Comparison of ENCODE assay signal across 8 cellular contexts in the genomic region with DNA sequence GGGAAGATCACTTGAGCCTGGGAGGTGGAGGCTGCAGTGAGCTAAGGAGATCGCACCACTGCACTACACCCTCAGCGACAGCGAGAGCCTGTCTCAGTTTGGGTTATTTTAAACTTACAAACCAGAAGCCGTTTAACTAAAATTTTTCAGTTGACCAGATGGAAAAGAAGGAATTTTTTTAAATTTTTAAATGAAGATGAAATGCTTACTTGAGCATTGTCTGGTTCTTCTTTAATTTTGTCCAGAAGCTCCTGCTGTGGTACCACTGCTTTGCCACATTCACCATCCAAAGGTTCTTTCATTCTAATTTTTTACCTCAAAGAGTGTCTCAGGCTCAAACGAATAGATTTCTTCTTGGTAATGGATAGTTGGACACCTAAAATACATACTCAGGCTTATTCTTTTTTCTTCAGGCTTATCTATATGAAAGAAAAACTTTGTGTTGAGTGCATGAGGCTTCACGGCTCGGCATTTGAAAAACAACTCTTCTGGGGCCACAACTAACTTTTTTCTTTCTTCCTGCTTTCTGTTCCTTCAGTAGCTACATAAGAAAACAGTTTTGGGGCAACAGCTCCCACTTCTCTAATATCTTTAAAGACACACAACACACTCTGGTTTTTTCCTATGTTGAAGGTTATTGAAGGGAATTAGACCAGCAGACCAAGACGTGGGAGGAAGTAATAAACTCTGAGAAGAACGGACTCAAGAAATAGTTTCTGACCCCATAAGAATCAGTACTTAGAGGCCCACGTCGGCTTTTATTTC. TPM values are rescaled to one million over a fixed set of nuclear protein-coding genes. Genes with fewer than 3 reads are reported as not detected.
DNase-seq lines count a peak whose midpoint lies in the region; ATAC-seq and TF ChIP-seq lines count a peak whose summit lies in the region.

No MANE protein-coding gene starts in this region.

- H3K4me1 Mint-ChIP-seq in CD14-positive monocyte (peaks cover 28% of the 10 kb centered on the region), brain (peaks cover 45% of the 10 kb centered on the region)

- peak overlapping the region; percentile 94 to 99 (median 99) for H3K27ac Mint-ChIP-seq in CD14-positive monocyte
- peak overlapping the region; percentile 98 to 100 (median 100) for H3K27ac Mint-ChIP-seq in brain

- peaks cover 1 to 18% (median 12%) of the 10 kb centered on the region in 7 donors for H3K9me3 Mint-ChIP-seq in CD14-positive monocyte
- peaks cover 9 to 27% (median 23%) of the 10 kb centered on the region in 5 experiments for H3K9me3 Mint-ChIP-seq in brain

- H3K4me3 ChIP-seq in lower lobe of right lung (peak overlapping the region; percentile 70), urinary bladder (ENCODE audit: low read depth, low read length) (peak overlapping the region; percentile 62)

- peaks cover 9% of the 10 kb centered on the region for H3K36me3 ChIP-seq in KOPT-K1 (ENCODE audit: insufficient read depth, low read length)
- H3K36me3 ChIP-seq in lower lobe of right lung, result peaks cover 12% of the 10 kb centered on the region
- no peaks in the 10 kb centered on the region for H3K36me3 ChIP-seq in urinary bladder (ENCODE audit: insufficient read depth)

- no peaks in the 10 kb centered on the region for H3K27me3 ChIP-seq in lower lobe of right lung (ENCODE audit: low read depth)

- intact Hi-C loops in CD14-positive monocyte (cut with micrococcal nuclease), result loop anchor here (5.0 to 10.0 kb wide), 3 partner anchors 162 to 183 kb away; a partner anchor contains a TSS
- intact Hi-C loops in lower lobe of right lung (cut with DNase I), result no loop called here
- intact Hi-C loops in head of caudate nucleus (cut with DNase I), result loop anchor here (10.0 kb wide), 1 partner anchor 164 kb away; a partner anchor contains a TSS

- ATAC-seq in lower lobe of right lung, result peak; percentile 9 to 11
- ATAC-seq in HG02981 (IDR thresholded peaks at IDR 0.05; ENCODE audit: unreplicated experiment), result no peak

- H3K9me3 ChIP-seq in KOPT-K1 (ENCODE audit: insufficient read depth, low read length, poor library complexity, severe bottlenecking), result peaks cover 13% of the 10 kb centered on the region
- H3K9me3 ChIP-seq in lower lobe of right lung, result peaks cover 5% of the 10 kb centered on the region

- WGBS in urinary bladder, result 50% methylated on average over 11 of the region's 11 CpGs

- peak overlapping the region; percentile 82 for H3K27ac ChIP-seq in KOPT-K1 (ENCODE audit: low read depth, low read length, poor library complexity, severe bottlenecking)
- peak overlapping the region; percentile 86 for H3K27ac ChIP-seq in lower lobe of right lung
- peak overlapping the region; percentile 60 for H3K27ac ChIP-seq in urinary bladder (ENCODE audit: low read depth)

- H3K4me1 ChIP-seq in lower lobe of right lung (peaks cover 21% of the 10 kb centered on the region), urinary bladder (ENCODE audit: insufficient read depth) (no peaks in the 10 kb centered on the region)

- no peak for DNase-seq in CD14-positive monocyte (ENCODE audit: low spot score)
- DNase-seq in lower lobe of right lung, result no peak
- no peak for DNase-seq in ureter (ENCODE audit: low spot score)
- no peak for DNase-seq in head of caudate nucleus

- H3K4me3 Mint-ChIP-seq in CD14-positive monocyte (peak overlapping the region; percentile 95 to 97), brain (peak overlapping the region; percentile 94 to 99 (median 98))

- TF ChIP-seq CTCF in CD14-positive monocyte (IDR thresholded peaks at IDR 0.05) (no peak), brain (conservative IDR thresholded peaks at IDR 0.05) (no peak), lower lobe of right lung (IDR thresholded peaks at IDR 0.05) (no peak)

- H3K27me3 Mint-ChIP-seq in CD14-positive monocyte (ENCODE audit: low read depth in 3 of 3) (peaks cover 0 to 2% (median 2%) of the 10 kb centered on the region in 3 donors), brain (peaks cover 14% of the 10 kb centered on the region)

- H3K36me3 Mint-ChIP-seq in CD14-positive monocyte (peaks cover 18 to 33% of the 10 kb centered on the region in 2 donors), brain (peaks cover 38% of the 10 kb centered on the region)

RNA-seq across cellular contexts. Expression of a gene that starts 1.2 kb away (rescaled TPM):
- 10 to 100 TPM in 1 of 2 donors, 1 to 10 TPM in 1; 6.9 to 11.8 TPM for polyA plus RNA-seq in CD14-positive monocyte
- polyA plus RNA-seq in brain (ENCODE audit: insufficient read depth, low read depth, low replicate concordance), result 3.5 TPM
- total RNA-seq in lower lobe of right lung, result 24.8 TPM
- total RNA-seq in urinary bladder, result 45.4 TPM
- 8.5 TPM for polyA plus RNA-seq in urinary bladder
- 31.5 TPM for total RNA-seq in ureter

RNA-seq across cellular contexts. Expression of a gene that starts 45.4 kb away (rescaled TPM):
- 100 to 1,000 TPM; 102 to 128 TPM for polyA plus RNA-seq in CD14-positive monocyte
- 18.5 TPM for polyA plus RNA-seq in brain (ENCODE audit: insufficient read depth, low read depth, low replicate concordance)
- total RNA-seq in lower lobe of right lung, result 47.8 TPM
- total RNA-seq in urinary bladder, result 31.6 TPM
- 83.9 TPM for polyA plus RNA-seq in urinary bladder
- 29.6 TPM for total RNA-seq in ureter

RNA-seq across cellular contexts. Expression of a gene that starts 48.7 kb away (rescaled TPM):
- 1 to 10 TPM; 3.4 to 6.1 TPM for polyA plus RNA-seq in CD14-positive monocyte
- polyA plus RNA-seq in brain (ENCODE audit: insufficient read depth, low read depth, low replicate concordance), result 1.9 TPM
- total RNA-seq in lower lobe of right lung, result 12.6 TPM
- total RNA-seq in urinary bladder, result 61.6 TPM
- 6.0 TPM for polyA plus RNA-seq in urinary bladder
- 25.9 TPM for total RNA-seq in ureter
